In genomic region chr3:107369791-107370190, GRCh38 we compare ENCODE assay signal across 25 cellular contexts. TPM values are rescaled to one million over a fixed set of nuclear protein-coding genes. Genes with fewer than 3 reads are reported as not detected.
DNase-seq lines count a peak whose midpoint lies in the region; ATAC-seq and TF ChIP-seq lines count a peak whose summit lies in the region.
"Had no signal": no experiment of that assay in that cellular context is flagged by ENCODE, and none has a peak within 500 bp of the region (broad histone marks: within the 10 kb centered on the region; RNA-seq: fewer than 3 reads in every experiment).

No MANE protein-coding gene starts in this region.

- peak overlapping the region; percentile 40 for H3K4me2 ChIP-seq in GM23248 (ENCODE audit: unreplicated experiment)

- no peaks in the 10 kb centered on the region for H3K9me2 ChIP-seq in GM23248 (ENCODE audit: insufficient read depth)

- H2AFZ ChIP-seq in GM23248: peak overlapping the region; percentile 64

- no peak overlapping the region for H3K27ac ChIP-seq in GM23248
- H3K27ac ChIP-seq: C4-2B, RWPE1 had no signal

- peaks cover 27% of the 10 kb centered on the region for H3K4me1 ChIP-seq in GM23248 (ENCODE audit: insufficient read depth)

- H3K79me2 ChIP-seq in GM23248 (ENCODE audit: insufficient read depth): no peaks in the 10 kb centered on the region

- in situ Hi-C loops in GM23248 (cut with MboI): no loop called here

- H3K9me3 ChIP-seq in GM23248 (ENCODE audit: low read depth): no peaks in the 10 kb centered on the region

- DNase-seq in GM23248 (peak; percentile 17), fibroblast of gingiva (ENCODE audit: low read depth) (peak; percentile 40), globus pallidus (ENCODE audit: low spot score) (peak; percentile 70), NCI-H2107 treated with DMSO at 0.1 percent for 48 hours (lab: John Stamatoyannopoulos, UW; ENCODE audit: unreplicated experiment) (no peak), T1000 (lab: John Stamatoyannopoulos, UW) (no peak), NCI-H1092 (lab: John Stamatoyannopoulos, UW) (no peak)
- DNase-seq: ACHN, AML-193, DMS53, EL, GF-D8, H9, HFFc6, MM.1S, NCI-H1048, NCI-H1436, NCI-H187 treated with DMSO at 0.1 percent for 48 hours, NCI-H226, NCI-H510A treated with DMSO at 0.1 percent for 48 hours, NCI-H748 treated with DMSO at 0.1 percent for 48 hours, SHP77 treated with DMSO at 0.1 percent for 48 hours had no signal

- H3K9ac ChIP-seq in GM23248: no peak overlapping the region

- 28 to 35% methylated on average over 2 of the region's 2 CpGs for WGBS in GM23248 (ENCODE audit: low coverage in 1 of 2, low lambda C conversion rate in 2 of 2, missing lambda C conversion rate in 2 of 2), 2 experiments

- H3K36me3 ChIP-seq in GM23248 (ENCODE audit: low read depth): no peaks in the 10 kb centered on the region

- no peak overlapping the region for H3K4me3 ChIP-seq in GM23248
- H3K4me3 ChIP-seq: K562 had no signal

- 0 out of 2 replicates have a peak, but pooled peaks cover 8% of the 10 kb centered on the region for H3F3A ChIP-seq in GM23248 (ENCODE audit: insufficient read depth)

- no peaks in the 10 kb centered on the region for H3K27me3 ChIP-seq in GM23248 (replicated peaks; ENCODE audit: insufficient read depth)

- ATAC-seq in SK-N-SH treated with all-trans-retinoic acid at 6 μM for 48 hours: no peak
- ATAC-seq: K562 had no signal

- H4K20me1 ChIP-seq in GM23248 (ENCODE audit: insufficient read depth): no peaks in the 10 kb centered on the region

TF ChIP-seq in SK-N-SH treated with all-trans-retinoic acid at 6 μM for 48 hours, 23 proteins besides CTCF, POLR2A, EP300 and RAD21:
- no peak for TF ChIP-seq ZNF8 (CRISPR knock-in tag; IDR thresholded peaks at IDR 0.05)
- no peak for TF ChIP-seq ESRRG (CRISPR knock-in tag; IDR thresholded peaks at IDR 0.05)
- no peak for TF ChIP-seq TCF4 (CRISPR knock-in tag; IDR thresholded peaks at IDR 0.05; ENCODE audit: borderline replicate concordance)
- TF ChIP-seq, protein P1, sequence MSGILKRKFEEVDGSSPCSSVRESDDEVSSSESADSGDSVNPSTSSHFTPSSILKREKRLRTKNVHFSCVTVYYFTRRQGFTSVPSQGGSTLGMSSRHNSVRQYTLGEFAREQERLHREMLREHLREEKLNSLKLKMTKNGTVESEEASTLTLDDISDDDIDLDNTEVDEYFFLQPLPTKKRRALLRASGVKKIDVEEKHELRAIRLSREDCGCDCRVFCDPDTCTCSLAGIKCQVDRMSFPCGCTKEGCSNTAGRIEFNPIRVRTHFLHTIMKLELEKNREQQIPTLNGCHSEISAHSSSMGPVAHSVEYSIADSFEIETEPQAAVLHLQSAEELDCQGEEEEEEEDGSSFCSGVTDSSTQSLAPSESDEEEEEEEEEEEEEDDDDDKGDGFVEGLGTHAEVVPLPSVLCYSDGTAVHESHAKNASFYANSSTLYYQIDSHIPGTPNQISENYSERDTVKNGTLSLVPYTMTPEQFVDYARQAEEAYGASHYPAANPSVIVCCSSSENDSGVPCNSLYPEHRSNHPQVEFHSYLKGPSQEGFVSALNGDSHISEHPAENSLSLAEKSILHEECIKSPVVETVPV (CRISPR knock-in tag; IDR thresholded peaks at IDR 0.05): no peak
- TF ChIP-seq ZC3H10 (CRISPR knock-in tag; IDR thresholded peaks at IDR 0.05): no peak
- TF ChIP-seq SNAI2 (CRISPR knock-in tag; IDR thresholded peaks at IDR 0.05): no peak
- no peak for TF ChIP-seq POU6F1 (CRISPR knock-in tag; IDR thresholded peaks at IDR 0.05; ENCODE audit: borderline replicate concordance, low read depth)
- no peak for TF ChIP-seq TSHZ2 (CRISPR knock-in tag; IDR thresholded peaks at IDR 0.05)
- no peak for TF ChIP-seq ZNF565 (CRISPR knock-in tag; conservative IDR thresholded peaks at IDR 0.05; ENCODE audit: low read depth)
- TF ChIP-seq OSR1 (CRISPR knock-in tag; IDR thresholded peaks at IDR 0.05): no peak

RNA-seq across cellular contexts. Expression of gene CCDC54, which starts 7.4 kb away (rescaled TPM):
- total RNA-seq in GM23248 (2014; rRNA removed; shearing (Covaris generic)): not detected in 2 replicates
- polyA plus RNA-seq in GM23248 (2016; fragmentation: Nextera tagmentation; extraction: Ambion mirVana): 0.16 and 0.52 TPM in 2 replicates
- total RNA-seq: H9, HFFc6, K562 had no signal
- polyA plus RNA-seq: K562 had no signal

Comparison
In these comparisons a context has a peak if more than half of its experiments do, and no peak if none do; other contexts are left out.
1. DNase-seq: peak in GM23248 (single experiment), fibroblast of gingiva (single experiment) and globus pallidus (single experiment); none in NCI-H2107 treated with DMSO at 0.1 percent for 48 hours (single experiment), T1000 (single experiment) and NCI-H1092 (single experiment).